8 cellular contexts compared by ENCODE assay signal in genomic region chr9:93682155-93682968, GRCh38.
DNase-seq lines count a peak whose midpoint lies in the region; ATAC-seq, FAIRE-seq and TF ChIP-seq lines count a peak whose summit lies in the region.

No MANE protein-coding gene starts in this region.

- peaks cover 11% of the 10 kb centered on the region for H3K27me3 Mint-ChIP-seq in activated B cell treated with CpG ODN at 0.5 μM for 24 hours

- FAIRE-seq in GM12891 (lab: Jason Lieb, UNC) = peak; percentile 76

- no peaks in the 10 kb centered on the region for H3K9me3 Mint-ChIP-seq in activated B cell treated with CpG ODN at 0.5 μM for 24 hours

- ATAC-seq in activated B cell treated with CpG ODN at 0.5 μM for 24 hours (ENCODE audit: low read depth) = peak; percentile 71
- ATAC-seq in left lobe of liver = peak; percentile 89
- ATAC-seq in GM21825 (IDR thresholded peaks at IDR 0.05; ENCODE audit: unreplicated experiment) = no peak

- intact Hi-C loops in activated B cell treated with CpG ODN at 0.5 μM for 24 hours (cut with micrococcal nuclease) = loop anchor here (1.0 kb wide), 1 partner anchor 281 kb away; no protein-coding TSS in a partner anchor

- no peak overlapping the region for H3K27ac Mint-ChIP-seq in activated B cell treated with CpG ODN at 0.5 μM for 24 hours

- POLR2A ChIA-PET in activated B cell treated with CpG ODN at 0.5 μM for 24 hours (lab: Charles Lee) = no interaction called here

- peaks cover 8% of the 10 kb centered on the region for H3K36me3 Mint-ChIP-seq in activated B cell treated with CpG ODN at 0.5 μM for 24 hours (ENCODE audit: low read depth)

- H3K4me3 Mint-ChIP-seq in activated B cell treated with CpG ODN at 0.5 μM for 24 hours = no peak overlapping the region

- CTCF ChIA-PET in activated B cell treated with CpG ODN at 0.5 μM for 24 hours (lab: Charles Lee) = interaction anchor here (0.6 to 3.6 kb wide), 5 partner anchors 27 to 531 kb away, joined by 3 to 35 read pairs (median 3); no protein-coding TSS in a partner anchor

- no peak for TF ChIP-seq CTCF in activated B cell treated with CpG ODN at 0.5 μM for 24 hours (IDR thresholded peaks at IDR 0.05)

- no peak for TF ChIP-seq POLR2A in GM12891 (IDR thresholded peaks at IDR 0.05; ENCODE audit: low read depth, low read length)

- DNase-seq in A172 (ENCODE audit: low spot score) (peak; percentile 19), GM12891 (ENCODE audit: insufficient read length, low spot score) (peak; percentile 76), NCI-H1417 (lab: John Stamatoyannopoulos, UW) (peak; percentile 13 to 89 (median 75)), activated B cell treated with CpG ODN at 0.5 μM for 24 hours (peak; percentile 48), cerebellum (ENCODE audit: low spot score) (peak; percentile 34), left lobe of liver (ENCODE audit: low spot score) (peak; percentile 76)
- DNase-seq in stimulated activated CD4-positive, alpha-beta T cell treated with anti-CD3 and anti-CD28 coated beads, TNF-alpha, amount 100 ng/mL, for 1 hour (ENCODE audit: low read depth in 3 of 3, low spot score in 1 of 3) = peak in 2 of 3 donors; percentile 14 to 62

- no peaks in the 10 kb centered on the region for H3K4me1 Mint-ChIP-seq in activated B cell treated with CpG ODN at 0.5 μM for 24 hours

TF ChIP-seq in GM12891, 5 proteins besides CTCF, POLR2A, EP300 and RAD21:
- TF ChIP-seq PAX5 (IDR thresholded peaks at IDR 0.05; ENCODE audit: insufficient read depth, low read length, severe bottlenecking) (no peak), POLR2AphosphoS5 (IDR thresholded peaks at IDR 0.05; ENCODE audit: low read depth, low read length) (no peak), POU2F2 (IDR thresholded peaks at IDR 0.05; ENCODE audit: low read depth, low read length) (no peak), SPI1 (IDR thresholded peaks at IDR 0.05; ENCODE audit: low read depth, low read length) (no peak), TAF1 (IDR thresholded peaks at IDR 0.05; ENCODE audit: low read depth, low read length) (no peak)

Comparison
In these comparisons a context has a peak if more than half of its experiments do, and no peak if none do; other contexts are left out.
1. DNase-seq: peak in every context shown above with its lines; median percentile 76 in GM12891; 76 in left lobe of liver; 75 in NCI-H1417; 48 in activated B cell treated with CpG ODN at 0.5 μM for 24 hours; 38 in stimulated activated CD4-positive, alpha-beta T cell treated with anti-CD3 and anti-CD28 coated beads, TNF-alpha, amount 100 ng/mL, for 1 hour; 34 in cerebellum; 19 in A172.